Comparison of ENCODE assay signal across 22 cellular contexts in genomic region chr6:137640086-137640485, GRCh38.
"Had no signal": no experiment of that assay in that cellular context is flagged by ENCODE, and none has a peak within 500 bp of the region (broad histone marks: within the 10 kb centered on the region; RNA-seq: fewer than 3 reads in every experiment).

No MANE protein-coding gene starts in this region.

- H3K27ac Mint-ChIP-seq: activated CD4-positive, alpha-beta memory T cell treated with anti-CD3 and anti-CD28 coated beads for 36 hours; activated naive CD8-positive, alpha-beta T cell treated with anti-CD3 and anti-CD28 coated beads, Interleukin-2, amount 50 U/mL, for 24 hours had no signal

- H3K9me3 ChIP-seq: ascending aorta, body of pancreas had no signal

- ATAC-seq: body of pancreas, PC-3 had no signal

- H3K9me3 Mint-ChIP-seq: activated CD4-positive, alpha-beta memory T cell treated with anti-CD3 and anti-CD28 coated beads for 36 hours; activated CD4-positive, alpha-beta T cell treated with anti-CD3 and anti-CD28 coated beads, Interleukin-2, amount 10 ng/mL, durations not matched to agents 7 days and 5 days; activated naive CD4-positive, alpha-beta T cell treated with anti-CD3 and anti-CD28 coated beads, Interleukin-2, amount 50 U/mL, for 72 hours; activated naive CD8-positive, alpha-beta T cell treated with anti-CD3 and anti-CD28 coated beads, Interleukin-2, amount 50 U/mL, for 24 hours; activated T-cell treated with anti-CD3 and anti-CD28 coated beads, Interleukin-2, amount 50 U/mL, for 4 hours had no signal

- H3K4me1 Mint-ChIP-seq: activated naive CD8-positive, alpha-beta T cell treated with anti-CD3 and anti-CD28 coated beads, Interleukin-2, amount 50 U/mL, for 24 hours had no signal

- FAIRE-seq: bronchial epithelial cell had no signal

- H3K27me3 ChIP-seq: ascending aorta, body of pancreas had no signal

- H3K27ac ChIP-seq: ascending aorta, body of pancreas had no signal

- H3K4me3 Mint-ChIP-seq: activated CD4-positive, alpha-beta memory T cell treated with anti-CD3 and anti-CD28 coated beads for 36 hours; activated CD4-positive, alpha-beta T cell treated with anti-CD3 and anti-CD28 coated beads, Interleukin-2, amount 10 ng/mL, durations not matched to agents 7 days and 5 days; activated T-cell treated with anti-CD3 and anti-CD28 coated beads, Interleukin-2, amount 50 U/mL, for 4 hours had no signal

- H3K36me3 Mint-ChIP-seq: activated CD4-positive, alpha-beta memory T cell treated with anti-CD3 and anti-CD28 coated beads for 36 hours; activated naive CD4-positive, alpha-beta T cell treated with anti-CD3 and anti-CD28 coated beads, Interleukin-2, amount 50 U/mL, for 72 hours had no signal

- H3K36me3 ChIP-seq: ascending aorta had no signal

- DNase-seq: activated CD4-positive, alpha-beta memory T cell treated with anti-CD3 and anti-CD28 coated beads for 36 hours; activated CD4-positive, alpha-beta T cell treated with anti-CD3 and anti-CD28 coated beads, Interleukin-2, amount 10 ng/mL, durations not matched to agents 7 days and 5 days; activated CD4-positive, CD25-positive, alpha-beta regulatory T cell; activated CD8-positive, alpha-beta memory T cell treated with anti-CD3 and anti-CD28 coated beads for 24 hours; activated effector memory CD4-positive, alpha-beta T cell treated with anti-CD3 and anti-CD28 coated beads, Interleukin-2, amount 50 U/mL, for 16 hours; activated naive CD4-positive, alpha-beta T cell treated with Interleukin-2 at 50 U/mL for 16 hours; activated naive CD8-positive, alpha-beta T cell treated with anti-CD3 and anti-CD28 coated beads, Interleukin-2, amount 50 U/mL, for 24 hours; activated T-cell treated with anti-CD3 and anti-CD28 coated beads, Interleukin-2, amount 50 U/mL, for 4 hours; amniotic stem cell; body of pancreas; central memory CD4-positive, alpha-beta T cell; KG1; NCI-H1048; NCI-H1694; NCI-H2029; NCI-H2107; PC-3; SHP77 treated with DMSO at 0.1 percent for 48 hours; T1000 had no signal

- H3K4me3 ChIP-seq: ascending aorta, body of pancreas had no signal
